8 cellular contexts compared by ENCODE assay signal in genomic region chr4:83074086-83074704, GRCh38. TPM values are rescaled to one million over a fixed set of nuclear protein-coding genes. Genes with fewer than 3 reads are reported as not detected.
DNase-seq lines count a peak whose midpoint lies in the region; ATAC-seq, FAIRE-seq and TF ChIP-seq lines count a peak whose summit lies in the region.

No MANE protein-coding gene starts in this region.

- CTCF ChIA-PET in GM12878 (lab: Yijun Ruan, JAX) = interaction anchor here (0.6 to 10.3 kb wide), 38 partner anchors 8 to 379 kb away, joined by 3 to 147 read pairs (median 4); partner anchors contain the start of genes COPS4 and COQ2

- peak; percentile 82 for TF ChIP-seq CTCF in Loucy (conservative IDR thresholded peaks at IDR 0.05; ENCODE audit: low read length)
- TF ChIP-seq CTCF in GM12878 (IDR thresholded peaks at IDR 0.05 in 2 of 3, conservative IDR thresholded peaks at IDR 0.05 in 1 of 3; ENCODE audit: control insufficient read depth in 2 of 3, extremely low read depth in 1 of 3, insufficient read depth in 1 of 3, low read depth in 3 of 3, low read length in 3 of 3) = peak; percentile 74 to 78 (median 77)

- H3K9me3 ChIP-seq in Loucy (ENCODE audit: insufficient read depth, low read depth, low read length) (no peaks in the 10 kb centered on the region), GM12878 (replicated peaks; ENCODE audit: control insufficient read depth, insufficient read depth, low read length) (no peaks in the 10 kb centered on the region)

- no peak for TF ChIP-seq POLR2A in GM12878 (IDR thresholded peaks at IDR 0.05; ENCODE audit: low read depth, low read length)

- H3K4me1 ChIP-seq in Loucy (ENCODE audit: insufficient read depth, low read length, poor library complexity, severe bottlenecking) (peaks cover 9% of the 10 kb centered on the region), GM12878 (ENCODE audit: control insufficient read depth, insufficient read depth, low read length) (peaks cover 8% of the 10 kb centered on the region)

- H3K9ac ChIP-seq in Loucy (ENCODE audit: low read depth, low read length, poor library complexity, severe bottlenecking) (no peak overlapping the region), GM12878 (ENCODE audit: control insufficient read depth, insufficient read depth, low read length) (no peak overlapping the region)

- no peaks in the 10 kb centered on the region for H3K79me2 ChIP-seq in Loucy (ENCODE audit: insufficient read depth, low read length)
- H3K79me2 ChIP-seq in GM12878 (ENCODE audit: control insufficient read depth, insufficient read depth, low read length) = no peaks in the 10 kb centered on the region

- TF ChIP-seq RAD21 in GM12878 (IDR thresholded peaks at IDR 0.05; ENCODE audit: insufficient read depth, low read depth, low read length) = peak; percentile 92

- TF ChIP-seq EP300 in GM12878 (IDR thresholded peaks at IDR 0.05; ENCODE audit: borderline replicate concordance in 1 of 2, control insufficient read depth in 1 of 2, low read depth in 2 of 2, low read length in 2 of 2) = 0 out of 4 replicates have a peak, but pooled peaks of 1 of the 2 experiments have one; percentile 31

- H3K27ac ChIP-seq in GM12878 (ENCODE audit: control insufficient read depth, insufficient read depth) = peak overlapping the region; percentile 7; the same call in 1 of the 2 replicates

- peak; percentile 95 for ATAC-seq in GM12878

- no peaks in the 10 kb centered on the region for H3K27me3 ChIP-seq in Loucy (ENCODE audit: insufficient read depth, low read length, poor library complexity, severe bottlenecking)
- H3K27me3 ChIP-seq in GM12878 (replicated peaks in 1 of 2; ENCODE audit: control insufficient read depth in 2 of 2, insufficient read depth in 2 of 2, low read length in 1 of 2) = no peaks in the 10 kb centered on the region

- H3K4me3 ChIP-seq in Loucy (ENCODE audit: low read length, poor library complexity, severe bottlenecking) (no peak overlapping the region), GM12878 (no peak overlapping the region)

- no peak overlapping the region for H2AFZ ChIP-seq in Loucy (ENCODE audit: low read length)
- no peak overlapping the region for H2AFZ ChIP-seq in GM12878 (ENCODE audit: control insufficient read depth, low read depth, low read length)

- DNase-seq in activated gamma-delta T cell treated with Interleukin-2 at 50 U/mL for 16 hours = peak; percentile 58
- no peak for DNase-seq in activated gamma-delta T cell (lab: John Stamatoyannopoulos, UW)
- DNase-seq in HCEC 1CT = peak; percentile 68
- peak; percentile 52 for DNase-seq in SK-N-DZ (ENCODE audit: low spot score)
- DNase-seq in GM12878 (ENCODE audit: low read depth, low spot score) = peak; percentile 79
- DNase-seq in inferior parietal cortex (ENCODE audit: extremely low spot score) = peak; percentile 78
- peak in 2 of 3 donors; percentile 25 to 50 for DNase-seq in stimulated activated CD4-positive, alpha-beta T cell treated with anti-CD3 and anti-CD28 coated beads, TNF-alpha, amount 100 ng/mL, for 1 hour (ENCODE audit: low read depth in 3 of 3, low spot score in 1 of 3)

- H3K36me3 ChIP-seq in Loucy (ENCODE audit: insufficient read depth, low read length) (peaks cover 45% of the 10 kb centered on the region; the same call in 1 of the 2 replicates), GM12878 (ENCODE audit: control insufficient read depth in 2 of 2, insufficient read depth in 2 of 2, low read length in 1 of 2) (peaks cover 4 to 11% of the 10 kb centered on the region in 2 experiments; a peak in 3 of 4 replicates)

- H4K20me1 ChIP-seq in Loucy (ENCODE audit: insufficient read depth, low read length, poor library complexity, severe bottlenecking) = no peaks in the 10 kb centered on the region
- H4K20me1 ChIP-seq in GM12878 (ENCODE audit: control insufficient read depth, insufficient read depth) = no peaks in the 10 kb centered on the region

- no peaks in the 10 kb centered on the region for H3K9me2 ChIP-seq in Loucy (replicated peaks; ENCODE audit: low read depth, low read length)

- H3K4me2 ChIP-seq in Loucy (ENCODE audit: low read depth, low read length, poor library complexity, severe bottlenecking) (peak overlapping the region; percentile 35), GM12878 (ENCODE audit: control insufficient read depth, insufficient read depth) (no peak overlapping the region)

- SMC1A ChIA-PET in GM12878 (lab: Charles Lee; ENCODE audit: uncharacterized antibody, unreplicated experiment) = interaction anchor here (0.7 to 5.5 kb wide), 28 partner anchors 16 to 210 kb away, joined by 3 to 56 read pairs (median 8); partner anchors contain the start of genes COQ2 and PLAC8

- no peaks in the 10 kb centered on the region for H3F3A ChIP-seq in Loucy (ENCODE audit: low read depth)

- intact Hi-C loops in GM12878 (cut with micrococcal nuclease; ENCODE audit: unreplicated experiment) = loop anchor here (1.0 to 2.0 kb wide), 5 partner anchors 36 to 208 kb away; no protein-coding TSS in a partner anchor

- RAD21 ChIA-PET in GM12878 (lab: Charles Lee; ENCODE audit: unreplicated experiment) = interaction anchor here (0.6 to 7.2 kb wide), 23 partner anchors 18 to 344 kb away, joined by 3 to 70 read pairs (median 5); partner anchors contain the start of genes COQ2 and PLAC8

- 35% methylated on average over 6 of the region's 10 CpGs for WGBS in GM12878 (ENCODE audit: insufficient coverage, insufficient replicate concordance, low lambda C conversion rate, missing lambda C conversion rate)

- in situ Hi-C loops in GM12878 (cut with MboI) = loop anchor here (10.0 to 25.0 kb wide), 2 partner anchors 181 to 563 kb away; no protein-coding TSS in a partner anchor

- POLR2A ChIA-PET in GM12878 (lab: Charles Lee) = interaction anchor here (0.5 to 1.8 kb wide), 11 partner anchors 9 to 254 kb away, joined by 3 to 9 read pairs (median 4); no protein-coding TSS in a partner anchor

- peak; percentile 89 for FAIRE-seq in GM12878 (lab: Jason Lieb, UNC)

- BruUV-seq in GM12878 (replicated peaks; lab: Mats Ljungman, UMichigan) = no TSS peak

TF ChIP-seq in GM12878, 131 proteins besides CTCF, POLR2A, EP300 and RAD21 (continues in another document):
- TF ChIP-seq ZBTB33 (IDR thresholded peaks at IDR 0.05) (no peak), NFYA (IDR thresholded peaks at IDR 0.05; ENCODE audit: borderline replicate concordance, low read depth, low read length) (no peak), CREM (IDR thresholded peaks at IDR 0.05; ENCODE audit: low read depth) (0 out of 2 replicates have a peak, but pooled peaks have one; percentile 16)

RNA-seq across cellular contexts. Expression of gene COPS4, which starts 39.2 kb away (rescaled TPM):
- 71.9 and 72.8 TPM in 2 replicates for polyA plus RNA-seq in SK-N-DZ (2014; cell fraction: cytosol; rRNA removed)
- 24.6 and 34.9 TPM in 2 replicates for polyA plus RNA-seq in SK-N-DZ (2014; cell fraction: nucleus; rRNA removed)
- 21.9 and 26.4 TPM in 2 replicates for total RNA-seq in GM12878 (2013; cell fraction: nucleolus; rRNA removed)
- total RNA-seq in GM12878 (2014; rRNA removed) (54.6 and 65.1 TPM in 2 replicates), GM12878 (2014; rRNA removed; fragmentation: Illumina TruSeq; extraction: Trizol) (59.6 and 63.4 TPM in 2 replicates), GM12878 (2021) (34.2 and 35.5 TPM in 2 replicates)
- 32.4 TPM for polyA plus RNA-seq in GM12878 (2011; ENCODE audit: low read depth)
- polyA plus RNA-seq in GM12878 (2011; rRNA removed) (55.2 and 76.7 TPM in 2 replicates), GM12878 (2014; fragmentation: Illumina TruSeq; extraction: Trizol) (73.8 and 95.4 TPM in 2 replicates), GM12878 (2014; fragmentation: Nextera tagmentation; extraction: Ambion mirVana) (100 to 1,000 TPM; 112 to 159 TPM), GM12878 (2014; rRNA removed) (45.2 and 59.6 TPM in 2 replicates), GM12878 (2016; fragmentation: Nextera tagmentation; extraction: Ambion mirVana) (10 to 100 TPM; 79.9 to 89.3 TPM)
- 38.9 and 59.8 TPM in 2 replicates for polyA plus RNA-seq in GM12878 (2011; cell fraction: cytosol; rRNA removed)
- 27.6 and 32.8 TPM in 2 replicates for polyA plus RNA-seq in GM12878 (2011; cell fraction: nucleus; rRNA removed)
- polyA plus RNA-seq in GM12878 (2012) = 37.5 and 45.6 TPM in 2 replicates
- 35.3 and 55.5 TPM in 2 replicates for polyA minus RNA-seq in GM12878 (2011; rRNA and poly(A)+ RNA removed)
- 7.6 and 10.0 TPM in 2 replicates for polyA minus RNA-seq in GM12878 (2011; cell fraction: cytosol; rRNA and poly(A)+ RNA removed)
- 10.5 and 20.9 TPM in 2 replicates for polyA minus RNA-seq in GM12878 (2011; cell fraction: nucleus; rRNA and poly(A)+ RNA removed)

RNA-seq across cellular contexts. Expression of gene PLAC8, which starts 40.3 kb away (rescaled TPM):
- polyA plus RNA-seq in SK-N-DZ (2014; cell fraction: cytosol; rRNA removed) = not detected in 2 replicates
- polyA plus RNA-seq in SK-N-DZ (2014; cell fraction: nucleus; rRNA removed) = not detected in 2 replicates
- total RNA-seq in GM12878 (2013; cell fraction: nucleolus; rRNA removed) = 200 and 211 TPM in 2 replicates
- total RNA-seq in GM12878 (2014; rRNA removed) = 214 and 265 TPM in 2 replicates
- total RNA-seq in GM12878 (2014; rRNA removed; fragmentation: Illumina TruSeq; extraction: Trizol) = 316 and 317 TPM in 2 replicates
- total RNA-seq in GM12878 (2021) = 238 and 239 TPM in 2 replicates
- polyA plus RNA-seq in GM12878 (2011; ENCODE audit: low read depth) = 78.9 TPM
- 841 and 1,037 TPM in 2 replicates for polyA plus RNA-seq in GM12878 (2011; rRNA removed)
- 429 and 464 TPM in 2 replicates for polyA plus RNA-seq in GM12878 (2011; cell fraction: cytosol; rRNA removed)
- 219 and 352 TPM in 2 replicates for polyA plus RNA-seq in GM12878 (2011; cell fraction: nucleus; rRNA removed)
- 70.6 and 120 TPM in 2 replicates for polyA plus RNA-seq in GM12878 (2012)
- 311 and 417 TPM in 2 replicates for polyA plus RNA-seq in GM12878 (2014; fragmentation: Illumina TruSeq; extraction: Trizol)
- 100 to 1,000 TPM; 405 to 441 TPM for polyA plus RNA-seq in GM12878 (2014; fragmentation: Nextera tagmentation; extraction: Ambion mirVana)
- 239 and 276 TPM in 2 replicates for polyA plus RNA-seq in GM12878 (2014; rRNA removed)
- 100 to 1,000 TPM; 379 to 404 TPM for polyA plus RNA-seq in GM12878 (2016; fragmentation: Nextera tagmentation; extraction: Ambion mirVana)
- polyA minus RNA-seq in GM12878 (2011; rRNA and poly(A)+ RNA removed) = 407 and 416 TPM in 2 replicates
- 98.6 and 123 TPM in 2 replicates for polyA minus RNA-seq in GM12878 (2011; cell fraction: cytosol; rRNA and poly(A)+ RNA removed)
- 44.1 and 55.6 TPM in 2 replicates for polyA minus RNA-seq in GM12878 (2011; cell fraction: nucleus; rRNA and poly(A)+ RNA removed)
